Comparison of ENCODE assay signal across 22 cellular contexts in the genomic region with DNA sequence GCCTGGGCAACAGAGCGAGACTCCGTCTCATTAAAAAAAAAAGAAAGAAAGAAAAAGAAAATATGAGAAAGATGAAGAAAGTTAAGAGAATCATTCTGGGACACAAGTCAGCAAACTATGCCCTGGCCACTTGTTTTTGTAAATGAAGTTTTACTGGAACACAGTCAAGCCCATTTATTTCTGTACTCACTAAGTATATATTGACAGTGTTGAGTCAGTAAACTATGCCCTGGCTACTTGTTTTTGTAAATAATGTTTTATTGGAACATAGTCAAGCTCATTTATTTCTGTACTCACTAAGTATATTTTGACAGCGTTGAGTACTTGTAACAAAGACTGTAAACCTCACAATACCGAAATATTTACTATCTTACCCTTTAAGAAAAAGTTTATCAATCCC. TPM values are rescaled to one million over a fixed set of nuclear protein-coding genes. Genes with fewer than 3 reads are reported as not detected.
A peak's percentile ranks its signal among the peaks of the same experiment; 100 is the strongest.
DNase-seq lines count a peak whose midpoint lies in the region; ATAC-seq, FAIRE-seq and TF ChIP-seq lines count a peak whose summit lies in the region.
"Had no signal": no experiment of that assay in that cellular context is flagged by ENCODE, and none has a peak within 500 bp of the region (broad histone marks: within the 10 kb centered on the region; RNA-seq: fewer than 3 reads in every experiment).

No MANE protein-coding gene starts in this region.

- no peak overlapping the region for H3K4me3 ChIP-seq in mammary epithelial cell (replicated peaks in 1 of 3; ENCODE audit: insufficient read depth in 1 of 3, low read depth in 2 of 3, low read length in 3 of 3)
- no peak overlapping the region for H3K4me3 ChIP-seq in endothelial cell of umbilical vein (replicated peaks in 1 of 3; ENCODE audit: insufficient read depth in 1 of 3, low read depth in 1 of 3, low read length in 3 of 3)
- H3K4me3 ChIP-seq in prostate gland: no peak overlapping the region
- H3K4me3 ChIP-seq in lower leg skin (ENCODE audit: low read depth, poor library complexity, severe bottlenecking): no peak overlapping the region
- H3K4me3 ChIP-seq: BLaER1 treated with 17β-estradiol and CSF1 and Interleukin-3, amounts not matched to agents 10 nM and 100 nM; GM12878 had no signal

- H3K4me2 ChIP-seq in mammary epithelial cell (ENCODE audit: insufficient read depth, low read depth, low read length) (no peak overlapping the region), endothelial cell of umbilical vein (ENCODE audit: insufficient read depth, low read length) (no peak overlapping the region)
- H3K4me2 ChIP-seq: BLaER1 treated with 17β-estradiol and CSF1 and Interleukin-3, amounts not matched to agents 10 nM and 100 nM had no signal

- H2AFZ ChIP-seq in mammary epithelial cell (ENCODE audit: low read depth, low read length) (no peak overlapping the region), endothelial cell of umbilical vein (ENCODE audit: low read depth, low read length) (no peak overlapping the region)

- H4K20me1 ChIP-seq in mammary epithelial cell (ENCODE audit: insufficient read depth, low read length) (no peaks in the 10 kb centered on the region), endothelial cell of umbilical vein (replicated peaks; ENCODE audit: control insufficient read depth, extremely low read depth, insufficient read depth, low read length) (no peaks in the 10 kb centered on the region)

- no peaks in the 10 kb centered on the region for H3K9me3 ChIP-seq in mammary epithelial cell (replicated peaks; ENCODE audit: insufficient read depth, low read length)
- H3K9me3 ChIP-seq in endothelial cell of umbilical vein (replicated peaks; ENCODE audit: control insufficient read depth, insufficient read depth, low read length): no peaks in the 10 kb centered on the region
- no peaks in the 10 kb centered on the region for H3K9me3 ChIP-seq in prostate gland
- H3K9me3 ChIP-seq: BLaER1 treated with 17β-estradiol and CSF1 and Interleukin-3, amounts not matched to agents 10 nM and 100 nM had no signal

- TF ChIP-seq POLR2A in endothelial cell of umbilical vein (IDR thresholded peaks at IDR 0.05; ENCODE audit: low read depth, low read length) (no peak), prostate gland (IDR thresholded peaks at IDR 0.05) (no peak), lower leg skin (IDR thresholded peaks at IDR 0.05) (no peak)

- H3K79me2 ChIP-seq in mammary epithelial cell (ENCODE audit: insufficient read depth, low read length): no peaks in the 10 kb centered on the region
- no peaks in the 10 kb centered on the region for H3K79me2 ChIP-seq in endothelial cell of umbilical vein (ENCODE audit: control insufficient read depth, insufficient read depth, low read length)

- 100% methylated on average over 2 of the region's 4 CpGs for WGBS in mammary epithelial cell (ENCODE audit: low coverage, missing lambda C conversion rate)
- WGBS in prostate gland: 73% methylated on average over 4 of the region's 4 CpGs
- 96 to 97% methylated on average over 4 of the region's 4 CpGs for WGBS in lower leg skin, 2 donors

- CTCF ChIA-PET in mammary epithelial cell (lab: Charles Lee; ENCODE audit: low non-redundant PET) (interaction anchor here (0.7 kb wide), 1 partner anchor 126 kb away, joined by 3 read pairs; no protein-coding TSS in a partner anchor), endothelial cell of umbilical vein (lab: Charles Lee) (interaction anchor here (1.7 kb wide), 1 partner anchor 27 kb away, joined by 6 read pairs; no protein-coding TSS in a partner anchor)

- H3K27ac ChIP-seq in mammary epithelial cell (ENCODE audit: insufficient read depth, low read depth, low read length) (no peak overlapping the region), endothelial cell of umbilical vein (ENCODE audit: insufficient read depth, low read depth, low read length) (no peak overlapping the region), prostate gland (peak overlapping the region; percentile 23 to 68)
- H3K27ac ChIP-seq: BLaER1 treated with 17β-estradiol and CSF1 and Interleukin-3, amounts not matched to agents 10 nM and 100 nM had no signal

- TF ChIP-seq CTCF in mammary epithelial cell (conservative IDR thresholded peaks at IDR 0.05 in 1 of 2, IDR thresholded peaks at IDR 0.05 in 1 of 2; ENCODE audit: extremely low read depth in 1 of 2, insufficient read depth in 1 of 2, low read depth in 1 of 2, low read length in 2 of 2): no peak
- no peak for TF ChIP-seq CTCF in endothelial cell of umbilical vein (IDR thresholded peaks at IDR 0.05; ENCODE audit: extremely low read depth in 1 of 2, insufficient read depth in 1 of 2, low read depth in 1 of 2, low read length in 2 of 2)
- no peak for TF ChIP-seq CTCF in prostate gland (IDR thresholded peaks at IDR 0.05)
- TF ChIP-seq CTCF in lower leg skin (IDR thresholded peaks at IDR 0.05): no peak

- POLR2A ChIA-PET in endothelial cell of umbilical vein (lab: Charles Lee): interaction anchor here (0.6 kb wide), 1 partner anchor 21 kb away, joined by 4 read pairs; no protein-coding TSS in a partner anchor

- FAIRE-seq in endothelial cell of umbilical vein (lab: Jason Lieb, UNC): peak; percentile 74
- FAIRE-seq: GM12878 had no signal

- no peaks in the 10 kb centered on the region for H3K9me1 ChIP-seq in endothelial cell of umbilical vein (replicated peaks; ENCODE audit: control insufficient read depth, extremely low read depth, insufficient read depth, low read length)

- H3K27me3 ChIP-seq in mammary epithelial cell (ENCODE audit: insufficient read depth, low read length) (no peaks in the 10 kb centered on the region), endothelial cell of umbilical vein (ENCODE audit: control insufficient read depth in 2 of 2, insufficient read depth in 2 of 2, low read length in 2 of 2) (no peaks in the 10 kb centered on the region), prostate gland (replicated peaks; ENCODE audit: insufficient read depth) (no peaks in the 10 kb centered on the region)
- H3K27me3 ChIP-seq: BLaER1 treated with 17β-estradiol and CSF1 and Interleukin-3, amounts not matched to agents 10 nM and 100 nM had no signal

- H3K4me1 ChIP-seq in mammary epithelial cell (ENCODE audit: insufficient read depth, low read length) (peaks cover 6% of the 10 kb centered on the region), endothelial cell of umbilical vein (ENCODE audit: control insufficient read depth, extremely low read depth, insufficient read depth, low read length) (no peaks in the 10 kb centered on the region), prostate gland (replicated peaks) (no peaks in the 10 kb centered on the region)
- H3K4me1 ChIP-seq: BLaER1 treated with 17β-estradiol and CSF1 and Interleukin-3, amounts not matched to agents 10 nM and 100 nM had no signal

- in situ Hi-C loops in T47D (cut with HindIII; ENCODE audit: low pct_unique_long_range_greater_than_20kb, low sequenced_read_pairs) (no loop called here), mammary epithelial cell (cut with MboI; ENCODE audit: low sequenced_read_pairs in 2 of 2) (no loop called here)

- dilution Hi-C loops in mammary epithelial cell (cut with HindIII; ENCODE audit: low sequenced_read_pairs): no loop called here
- dilution Hi-C loops in endothelial cell of umbilical vein (cut with MboI; ENCODE audit: extremely low pct_ligation_motif_present, low sequenced_read_pairs): no loop called here

- ATAC-seq in GM18868 (IDR thresholded peaks at IDR 0.05; ENCODE audit: unreplicated experiment) (no peak), HG02642 (IDR thresholded peaks at IDR 0.05; ENCODE audit: poor library complexity, unreplicated experiment) (no peak)
- ATAC-seq: GM12878, HCT116 had no signal

- DNase-seq in T47D (ENCODE audit: low read depth in 1 of 2, low spot score in 1 of 2): peak; percentile 44 to 57
- DNase-seq in mammary epithelial cell: no peak
- DNase-seq in NCI-H774 (lab: John Stamatoyannopoulos, UW): peak; percentile 29
- no peak for DNase-seq in endothelial cell of umbilical vein (ENCODE audit: low read depth, low spot score)
- no peak for DNase-seq in prostate gland (ENCODE audit: low spot score)
- DNase-seq in lower leg skin (ENCODE audit: low spot score in 2 of 2): no peak
- DNase-seq: 8988T; CD4-positive, CD25-positive, alpha-beta regulatory T cell; CD8-positive, alpha-beta memory T cell; COR-L47; DMS 273 treated with DMSO at 0.1 percent for 48 hours; DMS53; DND-41; EL; GOT3; H7; HFFc6 had no signal

- no TSS peak for BruUV-seq in mammary epithelial cell (replicated peaks; lab: Mats Ljungman, UMichigan)
- no TSS peak for BruUV-seq in endothelial cell of umbilical vein (replicated peaks; lab: Mats Ljungman, UMichigan)

- H3K36me3 ChIP-seq in mammary epithelial cell (ENCODE audit: insufficient read depth, low read length): peaks cover 7% of the 10 kb centered on the region
- peaks cover 2 to 4% of the 10 kb centered on the region in 2 experiments for H3K36me3 ChIP-seq in endothelial cell of umbilical vein (ENCODE audit: control insufficient read depth in 2 of 2, extremely low read depth in 1 of 2, insufficient read depth in 2 of 2, low read length in 2 of 2)
- H3K36me3 ChIP-seq in prostate gland: no peaks in the 10 kb centered on the region

- H3K9ac ChIP-seq in mammary epithelial cell (ENCODE audit: insufficient read depth, low read length): no peak overlapping the region
- H3K9ac ChIP-seq in endothelial cell of umbilical vein (replicated peaks; ENCODE audit: extremely low read depth, insufficient read depth, low read length): no peak overlapping the region
- H3K9ac ChIP-seq: BLaER1 treated with 17β-estradiol and CSF1 and Interleukin-3, amounts not matched to agents 10 nM and 100 nM had no signal

- intact Hi-C loops in mammary epithelial cell (cut with micrococcal nuclease): no loop called here
- intact Hi-C loops in endothelial cell of umbilical vein (cut with micrococcal nuclease): no loop called here
- intact Hi-C loops in prostate gland (cut with DNase I): no loop called here
- intact Hi-C loops in lower leg skin (cut with DNase I; ENCODE audit: low total_unique reads): no loop called here

TF ChIP-seq in endothelial cell of umbilical vein, 7 proteins besides CTCF, POLR2A, EP300 and RAD21 (continues in another document):
- TF ChIP-seq FOS (IDR thresholded peaks at IDR 0.05; ENCODE audit: borderline replicate concordance, insufficient read depth, low read length) (no peak), GATA2 (IDR thresholded peaks at IDR 0.05; ENCODE audit: insufficient read depth, insufficient read length, low read depth, low read length) (no peak)

RNA-seq across cellular contexts. Expression of gene SIN3A, which starts 42.2 kb away (rescaled TPM):
- total RNA-seq in mammary epithelial cell (10 to 100 TPM; 37.7 to 41.2 TPM), endothelial cell of umbilical vein (44.5 and 50.5 TPM in 2 replicates), prostate gland (10 to 100 TPM; 51.0 to 98.6 TPM), lower leg skin (10 to 100 TPM; 47.1 to 68.8 (median 49.6) TPM)
- polyA plus RNA-seq in mammary epithelial cell (33.0 TPM), endothelial cell of umbilical vein (30.6 and 33.7 TPM in 2 replicates)
- polyA minus RNA-seq in mammary epithelial cell (46.2 TPM), endothelial cell of umbilical vein (59.3 and 62.0 TPM in 2 replicates)
- polyA plus RNA-seq in endothelial cell of umbilical vein (2011; cell fraction: cytosol; rRNA removed): 20.1 and 23.1 TPM in 2 replicates
- polyA plus RNA-seq in endothelial cell of umbilical vein (2011; cell fraction: nucleus; rRNA removed): 32.9 and 34.7 TPM in 2 replicates
- 19.2 and 20.3 TPM in 2 replicates for polyA plus RNA-seq in endothelial cell of umbilical vein (2012)
- polyA minus RNA-seq in endothelial cell of umbilical vein (2011; cell fraction: cytosol; rRNA and poly(A)+ RNA removed): 32.8 TPM
- polyA minus RNA-seq in endothelial cell of umbilical vein (2011; cell fraction: nucleus; rRNA and poly(A)+ RNA removed): 38.5 and 48.7 TPM in 2 replicates

Comparison
In these comparisons a context has a peak if more than half of its experiments do, and no peak if none do; other contexts are left out.
1. DNase-seq: peak in T47D (2 of 2) and NCI-H774 (single experiment); none in mammary epithelial cell (single experiment), endothelial cell of umbilical vein (single experiment), prostate gland (single experiment) and lower leg skin (0 of 2).
2. H3K27ac ChIP-seq: peak in prostate gland (2 of 2); none in mammary epithelial cell (single experiment) and endothelial cell of umbilical vein (single experiment).